In the genomic region with DNA sequence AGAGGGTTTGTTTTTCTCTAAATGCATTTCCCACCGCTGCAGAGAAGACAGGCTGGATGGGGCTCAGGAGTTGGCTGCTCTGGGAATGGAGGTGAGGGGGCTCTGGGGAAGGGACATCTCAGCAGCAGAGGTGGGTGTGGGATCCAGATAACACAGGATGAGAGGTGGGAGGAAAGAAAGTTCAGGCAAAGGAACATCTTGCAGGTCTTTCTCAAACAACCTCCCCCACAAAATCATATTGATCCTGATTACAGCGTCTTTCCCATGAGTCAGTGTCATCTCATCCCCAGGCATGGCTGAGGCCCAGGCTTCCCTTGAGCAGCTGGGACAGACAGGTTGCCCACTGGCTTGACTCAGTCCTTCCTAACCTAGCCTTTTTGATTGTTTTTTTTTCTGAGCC, we compare ENCODE assay signal across 20 cellular contexts. TPM values are rescaled to one million over a fixed set of nuclear protein-coding genes. Genes with fewer than 3 reads are reported as not detected.
DNase-seq lines count a peak whose midpoint lies in the region; ATAC-seq and TF ChIP-seq lines count a peak whose summit lies in the region.
"Had no signal": no experiment of that assay in that cellular context is flagged by ENCODE, and none has a peak within 500 bp of the region (broad histone marks: within the 10 kb centered on the region; RNA-seq: fewer than 3 reads in every experiment).

No MANE protein-coding gene starts in this region.

- intact Hi-C loops in natural killer cell (cut with micrococcal nuclease): no loop called here

- no peaks in the 10 kb centered on the region for H3K9me3 Mint-ChIP-seq in natural killer cell
- H3K9me3 Mint-ChIP-seq in natural killer cell treated with Interleukin-12 subunit alpha and Interleukin-12 subunit beta and Interleukin-15 and Interleukin-18, amount 100 ng/mL, for 72 hours: no peaks in the 10 kb centered on the region
- H3K9me3 Mint-ChIP-seq in activated naive CD8-positive, alpha-beta T cell (ENCODE audit: low read depth): no peaks in the 10 kb centered on the region
- H3K9me3 Mint-ChIP-seq: nephron had no signal

- no peak for DNase-seq in natural killer cell
- DNase-seq in natural killer cell treated with Interleukin-12 subunit alpha and Interleukin-12 subunit beta and Interleukin-15 and Interleukin-18, amount 100 ng/mL, for 72 hours (ENCODE audit: low spot score): no peak
- peak; percentile 68 for DNase-seq in MG63
- peak; percentile 70 for DNase-seq in stimulated activated CD8-positive, alpha-beta memory T cell treated with anti-CD3 and anti-CD28 coated beads, Interleukin-4, amount 100 ng/mL, for 48 hours
- DNase-seq in NCI-H1694 treated with DMSO at 0.1 percent for 48 hours (lab: John Stamatoyannopoulos, UW): no peak
- DNase-seq: activated gamma-delta T cell treated with Interleukin-2 at 50 U/mL for 16 hours, Calu3, foreskin fibroblast, mesendoderm, NCI-H1105 treated with DMSO at 0.1 percent for 48 hours, NCI-H526, SHP77 treated with DMSO at 0.1 percent for 48 hours had no signal

- peak overlapping the region; percentile 15 to 46 for H3K27ac Mint-ChIP-seq in natural killer cell
- peak overlapping the region in 1 of 2 donors; percentile 13 for H3K27ac Mint-ChIP-seq in natural killer cell treated with Interleukin-12 subunit alpha and Interleukin-12 subunit beta and Interleukin-15 and Interleukin-18, amount 100 ng/mL, for 72 hours
- H3K27ac Mint-ChIP-seq in activated naive CD8-positive, alpha-beta T cell: peak overlapping the region; percentile 64
- H3K27ac Mint-ChIP-seq: B cell, nephron had no signal

- no peaks in the 10 kb centered on the region for H3K9me3 ChIP-seq in MG63

- ATAC-seq in natural killer cell: no peak
- ATAC-seq in natural killer cell treated with Interleukin-12 subunit alpha and Interleukin-12 subunit beta and Interleukin-15 and Interleukin-18, amount 100 ng/mL, for 72 hours: no peak
- ATAC-seq in GM18861 (IDR thresholded peaks at IDR 0.05; ENCODE audit: unreplicated experiment): no peak
- ATAC-seq: activated CD4-positive, CD25-positive, alpha-beta regulatory T cell treated with anti-CD3 and anti-CD28 coated beads, Interleukin-2, amount 50 U/mL, for 24 hours had no signal

- peaks cover 0 to 4% of the 10 kb centered on the region in 2 donors for H3K27me3 Mint-ChIP-seq in natural killer cell (ENCODE audit: low read depth in 2 of 2)
- peaks cover 3 to 4% of the 10 kb centered on the region in 2 donors for H3K27me3 Mint-ChIP-seq in natural killer cell treated with Interleukin-12 subunit alpha and Interleukin-12 subunit beta and Interleukin-15 and Interleukin-18, amount 100 ng/mL, for 72 hours
- H3K27me3 Mint-ChIP-seq in activated naive CD8-positive, alpha-beta T cell: no peaks in the 10 kb centered on the region

- H3K36me3 Mint-ChIP-seq in natural killer cell: no peaks in the 10 kb centered on the region
- H3K36me3 Mint-ChIP-seq in natural killer cell treated with Interleukin-12 subunit alpha and Interleukin-12 subunit beta and Interleukin-15 and Interleukin-18, amount 100 ng/mL, for 72 hours: no peaks in the 10 kb centered on the region
- no peaks in the 10 kb centered on the region for H3K36me3 Mint-ChIP-seq in activated naive CD8-positive, alpha-beta T cell

- H3K27me3 ChIP-seq in MG63: peaks cover 17% of the 10 kb centered on the region

- no peaks in the 10 kb centered on the region for H3K36me3 ChIP-seq in MG63

- no peak overlapping the region for H3K4me3 Mint-ChIP-seq in natural killer cell
- no peak overlapping the region for H3K4me3 Mint-ChIP-seq in natural killer cell treated with Interleukin-12 subunit alpha and Interleukin-12 subunit beta and Interleukin-15 and Interleukin-18, amount 100 ng/mL, for 72 hours
- H3K4me3 Mint-ChIP-seq in activated naive CD8-positive, alpha-beta T cell: peak overlapping the region; percentile 8
- H3K4me3 Mint-ChIP-seq: B cell, nephron had no signal

- no peak for TF ChIP-seq CTCF in natural killer cell (IDR thresholded peaks at IDR 0.05)

- peaks cover 22 to 28% of the 10 kb centered on the region in 2 donors for H3K4me1 Mint-ChIP-seq in natural killer cell
- peaks cover 33 to 37% of the 10 kb centered on the region in 2 donors for H3K4me1 Mint-ChIP-seq in natural killer cell treated with Interleukin-12 subunit alpha and Interleukin-12 subunit beta and Interleukin-15 and Interleukin-18, amount 100 ng/mL, for 72 hours (ENCODE audit: low read depth in 2 of 2)
- peaks cover 35% of the 10 kb centered on the region for H3K4me1 Mint-ChIP-seq in activated naive CD8-positive, alpha-beta T cell (ENCODE audit: low read depth)
- H3K4me1 Mint-ChIP-seq: nephron had no signal

- no peak overlapping the region for H3K4me3 ChIP-seq in MG63

RNA-seq across cellular contexts. Expression of a gene that starts 11.3 kb away (rescaled TPM):
- total RNA-seq in natural killer cell: 1 to 10 TPM; 2.1 to 2.2 (median 2.2) TPM
- 1 to 10 TPM in 1 of 2 donors, under 1 TPM in 1; 0.67 to 1.5 TPM for total RNA-seq in natural killer cell treated with Interleukin-12 subunit alpha and Interleukin-12 subunit beta and Interleukin-15 and Interleukin-18, amount 100 ng/mL, for 72 hours
- total RNA-seq in MG63 (2014; rRNA removed; shearing (Covaris generic); ENCODE audit: low replicate concordance): 1.1 TPM in 1 of 2 replicates, not detected in the other
- total RNA-seq: LHCN-M2 had no signal

RNA-seq across cellular contexts. Expression of a gene that starts 37.7 kb away (rescaled TPM):
- total RNA-seq in natural killer cell: not detected
- under 1 TPM in 1 of 2 donors, not detected in 1; 0.36 TPM for total RNA-seq in natural killer cell treated with Interleukin-12 subunit alpha and Interleukin-12 subunit beta and Interleukin-15 and Interleukin-18, amount 100 ng/mL, for 72 hours
- total RNA-seq in MG63 (2014; rRNA removed; shearing (Covaris generic); ENCODE audit: low replicate concordance): not detected in 2 replicates
- total RNA-seq: B cell, Calu3, G401, kidney epithelial cell, LHCN-M2 had no signal

RNA-seq across cellular contexts. Expression of a gene that starts 50.9 kb away (rescaled TPM):
- 1 to 10 TPM in 1 of 3 donors, under 1 TPM in 2; 0.65 to 1.2 (median 0.82) TPM for total RNA-seq in natural killer cell
- 100 to 1,000 TPM in 1 of 2 donors, 10 to 100 TPM in 1; 41.4 to 125 TPM for total RNA-seq in natural killer cell treated with Interleukin-12 subunit alpha and Interleukin-12 subunit beta and Interleukin-15 and Interleukin-18, amount 100 ng/mL, for 72 hours
- total RNA-seq in MG63 (2014; rRNA removed; shearing (Covaris generic); ENCODE audit: low replicate concordance): not detected in 2 replicates
- total RNA-seq: B cell, G401, LHCN-M2 had no signal

Comparison
In these comparisons a context has a peak if more than half of its experiments do, and no peak if none do; other contexts are left out.
1. RNA of a gene that starts 50.9 kb away (total RNA-seq): 41.4 to 125 TPM in natural killer cell treated with Interleukin-12 subunit alpha and Interleukin-12 subunit beta and Interleukin-15 and Interleukin-18, amount 100 ng/mL, for 72 hours; 0.65 to 1.2 TPM in natural killer cell and not detected in MG63; every median in the first group is over 10 times any median in the second.
2. DNase-seq: peak in MG63 (single experiment) and stimulated activated CD8-positive, alpha-beta memory T cell treated with anti-CD3 and anti-CD28 coated beads, Interleukin-4, amount 100 ng/mL, for 48 hours (single experiment); none in natural killer cell (single experiment), natural killer cell treated with Interleukin-12 subunit alpha and Interleukin-12 subunit beta and Interleukin-15 and Interleukin-18, amount 100 ng/mL, for 72 hours (single experiment) and NCI-H1694 treated with DMSO at 0.1 percent for 48 hours (single experiment).